Comparison of ENCODE assay signal across 25 cellular contexts in genomic region chr15:29911705-29912104, GRCh38.
A peak's percentile ranks its signal among the peaks of the same experiment; 100 is the strongest.
DNase-seq lines count a peak whose midpoint lies in the region; ATAC-seq and TF ChIP-seq lines count a peak whose summit lies in the region.
"Had no signal": no experiment of that assay in that cellular context is flagged by ENCODE, and none has a peak within 500 bp of the region (broad histone marks: within the 10 kb centered on the region; RNA-seq: fewer than 3 reads in every experiment).

No MANE protein-coding gene starts in this region.

- H3K4me1 ChIP-seq in heart left ventricle = peaks cover 0 to 56% (median 30%) of the 10 kb centered on the region in 12 donors
- H3K4me1 ChIP-seq in uterus = no peaks in the 10 kb centered on the region
- H3K4me1 ChIP-seq: BE2C, HAP-1 had no signal

- peaks cover 26% of the 10 kb centered on the region for H3K36me3 Mint-ChIP-seq in HFFc6 (ENCODE audit: low read depth)
- H3K36me3 Mint-ChIP-seq in activated T-cell treated with anti-CD3 and anti-CD28 coated beads, Interleukin-2, amount 50 U/mL, for 72 hours (ENCODE audit: insufficient read depth in 2 of 2) = peaks cover 6 to 11% of the 10 kb centered on the region in 2 donors
- H3K36me3 Mint-ChIP-seq: CD14-positive monocyte; CD8-positive, alpha-beta memory T cell had no signal

- H3K4me3 Mint-ChIP-seq in HFFc6 = no peak overlapping the region
- H3K4me3 Mint-ChIP-seq in activated T-cell treated with anti-CD3 and anti-CD28 coated beads, Interleukin-2, amount 50 U/mL, for 72 hours = no peak overlapping the region
- H3K4me3 Mint-ChIP-seq: CD14-positive monocyte; CD8-positive, alpha-beta memory T cell had no signal

- H3K27ac ChIP-seq in heart left ventricle (peak overlapping the region in 8 of 12 donors; percentile 20 to 81 (median 60)), dorsolateral prefrontal cortex (peak overlapping the region in 31 of 59 donors; percentile 1 to 88 (median 57)), uterus (peak overlapping the region; percentile 42 to 71)
- H3K27ac ChIP-seq: 22Rv1, HL-60, SK-N-MC had no signal

- TF ChIP-seq CTCF in heart left ventricle (IDR thresholded peaks at IDR 0.05) (no peak), HFFc6 (IDR thresholded peaks at IDR 0.05) (no peak; the same call in 1 of the 2 replicates), dorsolateral prefrontal cortex (IDR thresholded peaks at IDR 0.05 in 54 of 56, conservative IDR thresholded peaks at IDR 0.05 in 2 of 56; ENCODE audit: low read depth in 1 of 56, partially characterized antibody in 56 of 56) (no peak), uterus (IDR thresholded peaks at IDR 0.05) (no peak)

- H3K27me3 ChIP-seq in heart left ventricle = no peaks in the 10 kb centered on the region
- H3K27me3 ChIP-seq in dorsolateral prefrontal cortex = no peaks in the 10 kb centered on the region
- H3K27me3 ChIP-seq in uterus = no peaks in the 10 kb centered on the region

- H3K27ac Mint-ChIP-seq in HFFc6 = peak overlapping the region; percentile 85
- no peak overlapping the region for H3K27ac Mint-ChIP-seq in activated T-cell treated with anti-CD3 and anti-CD28 coated beads, Interleukin-2, amount 50 U/mL, for 72 hours
- H3K27ac Mint-ChIP-seq: CD14-positive monocyte; CD8-positive, alpha-beta memory T cell had no signal

- H3K4me3 ChIP-seq in heart left ventricle = no peak overlapping the region
- no peak overlapping the region for H3K4me3 ChIP-seq in dorsolateral prefrontal cortex
- no peak overlapping the region for H3K4me3 ChIP-seq in uterus
- H3K4me3 ChIP-seq: HAP-1, SK-N-MC had no signal

- no peak for DNase-seq in heart left ventricle
- DNase-seq in Right ventricle myocardium superior = no peak
- DNase-seq in HFFc6 = peak; percentile 57
- no peak for DNase-seq in dorsolateral prefrontal cortex
- no peak for DNase-seq in uterus
- DNase-seq in activated T-cell treated with anti-CD3 and anti-CD28 coated beads, Interleukin-2, amount 50 U/mL, for 72 hours = no peak
- DNase-seq: ACHN; BE2C; CD8-positive, alpha-beta memory T cell; DMS79 treated with DMSO at 0.1 percent for 48 hours; GOT3; NCI-H1092; NCI-H1417 treated with DMSO at 0.1 percent for 48 hours; NCI-H1694 treated with DMSO at 0.1 percent for 48 hours; NCI-H2081; NCI-H2227 treated with DMSO at 0.1 percent for 48 hours; NCI-H526 treated with DMSO at 0.1 percent for 48 hours; RPMI8226; SHP77 treated with DMSO at 0.1 percent for 48 hours had no signal

- H3K9me3 Mint-ChIP-seq in HFFc6 = peaks cover 18% of the 10 kb centered on the region
- peaks cover 8 to 9% of the 10 kb centered on the region in 2 donors for H3K9me3 Mint-ChIP-seq in activated T-cell treated with anti-CD3 and anti-CD28 coated beads, Interleukin-2, amount 50 U/mL, for 72 hours

- peaks cover 38% of the 10 kb centered on the region for H3K4me1 Mint-ChIP-seq in HFFc6 (ENCODE audit: low read depth)
- H3K4me1 Mint-ChIP-seq in activated T-cell treated with anti-CD3 and anti-CD28 coated beads, Interleukin-2, amount 50 U/mL, for 72 hours (ENCODE audit: low read depth) = no peaks in the 10 kb centered on the region
- H3K4me1 Mint-ChIP-seq: CD14-positive monocyte; CD8-positive, alpha-beta memory T cell had no signal

- no peaks in the 10 kb centered on the region for H3K27me3 Mint-ChIP-seq in HFFc6 (ENCODE audit: insufficient read depth)
- peaks cover 30% of the 10 kb centered on the region for H3K27me3 Mint-ChIP-seq in activated T-cell treated with anti-CD3 and anti-CD28 coated beads, Interleukin-2, amount 50 U/mL, for 72 hours (ENCODE audit: low read depth)

- ATAC-seq in heart left ventricle (no peak), Right ventricle myocardium superior (ENCODE audit: poor library complexity) (no peak), GM18867 (IDR thresholded peaks at IDR 0.05; ENCODE audit: unreplicated experiment) (no peak)
- no peak for ATAC-seq in activated T-cell treated with anti-CD3 and anti-CD28 coated beads, Interleukin-2, amount 50 U/mL, for 72 hours (replicated peaks in 1 of 2)

- WGBS in heart left ventricle, 4 donors = 65 to 92% (median 82%) methylated on average over 3 of the region's 3 CpGs

- H3K9me3 ChIP-seq in heart left ventricle = peaks cover 0 to 10% (median 0%) of the 10 kb centered on the region in 12 donors
- no peaks in the 10 kb centered on the region for H3K9me3 ChIP-seq in uterus
- H3K9me3 ChIP-seq: BE2C, HAP-1 had no signal

- intact Hi-C loops in heart left ventricle (cut with DNase I) = loop anchor here in 6 of 10 donors (5.0 to 10.0 kb wide), 3 partner anchors 39 to 97 kb away; partner anchors contain the start of gene TJP1 (in 4 of the 6)
- intact Hi-C loops in Right ventricle myocardium superior (cut with DNase I) = no loop called here
- intact Hi-C loops in dorsolateral prefrontal cortex (cut with DNase I) = loop anchor here in 1 of 2 donors (5.0 kb wide), 1 partner anchor 39 kb away; no protein-coding TSS in a partner anchor
- intact Hi-C loops in uterus (cut with DNase I; ENCODE audit: low total_unique reads) = no loop called here

- TF ChIP-seq POLR2A in heart left ventricle (IDR thresholded peaks at IDR 0.05) (no peak), uterus (IDR thresholded peaks at IDR 0.05) (no peak)

- no peaks in the 10 kb centered on the region for H3K36me3 ChIP-seq in heart left ventricle
- no peaks in the 10 kb centered on the region for H3K36me3 ChIP-seq in uterus
- H3K36me3 ChIP-seq: BE2C, HAP-1 had no signal

Comparison
In these comparisons a context has a peak if more than half of its experiments do, and no peak if none do; other contexts are left out.
1. intact Hi-C loops: an anchor here in heart left ventricle (5.0 to 10.0 kb wide); none called in Right ventricle myocardium superior and uterus.